In the genomic region with DNA sequence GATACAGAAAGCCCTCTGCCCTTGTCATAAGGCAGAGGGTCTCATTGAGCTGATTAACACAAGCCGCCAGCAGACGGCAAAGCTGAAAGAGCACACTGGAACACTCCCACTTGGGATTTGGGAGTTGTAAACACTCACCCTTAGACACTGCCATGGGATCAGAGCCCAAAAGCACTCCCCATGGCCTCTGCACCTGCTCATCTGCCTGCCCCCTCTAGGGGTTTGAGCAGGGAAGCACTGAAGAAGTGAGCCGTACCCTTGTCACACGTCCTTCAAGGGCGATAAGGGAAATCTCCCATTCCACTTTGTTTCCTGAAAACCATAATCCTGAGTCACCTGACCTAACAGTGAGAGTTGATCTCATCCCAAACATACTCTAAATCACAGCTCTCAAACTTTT, we compare ENCODE assay signal across 22 cellular contexts. TPM values are rescaled to one million over a fixed set of nuclear protein-coding genes. Genes with fewer than 3 reads are reported as not detected.
DNase-seq lines count a peak whose midpoint lies in the region; ATAC-seq, FAIRE-seq and TF ChIP-seq lines count a peak whose summit lies in the region.
"Had no signal": no experiment of that assay in that cellular context is flagged by ENCODE, and none has a peak within 500 bp of the region (broad histone marks: within the 10 kb centered on the region; RNA-seq: fewer than 3 reads in every experiment).

No MANE protein-coding gene starts in this region.

- no peak for DNase-seq in D721Med (ENCODE audit: insufficient read length, low spot score)
- no peak for DNase-seq in H9
- peak; percentile 44 for DNase-seq in NCI-H2171 treated with DMSO at 0.1 percent for 48 hours (lab: John Stamatoyannopoulos, UW)
- no peak for DNase-seq in K562 (ENCODE audit: extremely low read depth in 1 of 4, low spot score in 3 of 4)
- DNase-seq in lower leg skin (ENCODE audit: low spot score in 2 of 2), result no peak
- DNase-seq in retina, result no peak
- DNase-seq in SJCRH30, result no peak
- DNase-seq in islet precursor cell, result no peak
- DNase-seq: CD4-positive, alpha-beta T cell; COR-L47; DMS 273 treated with DMSO at 0.1 percent for 48 hours; DMS79 treated with DMSO at 0.1 percent for 48 hours; IMR-90; NCI-H1092; NCI-H1417 treated with DMSO at 0.1 percent for 48 hours; NCI-H1694 treated with DMSO at 0.1 percent for 48 hours; NCI-H2081 treated with DMSO at 0.1 percent for 48 hours; T-helper 17 cell; T1000 had no signal

- H3K9me3 Mint-ChIP-seq in H9, result peaks cover 0 to 8% of the 10 kb centered on the region in 2 experiments; a peak in 1 of 5 replicates
- H3K9me3 Mint-ChIP-seq: CD4-positive, alpha-beta T cell had no signal

- TF ChIP-seq POLR2A in K562 (conservative IDR thresholded peaks at IDR 0.05), result no peak
- TF ChIP-seq POLR2A in lower leg skin (IDR thresholded peaks at IDR 0.05), result no peak

- H3K9me3 ChIP-seq in H9 (ENCODE audit: control insufficient read depth, low read depth, low read length) (no peaks in the 10 kb centered on the region), K562 (replicated peaks; ENCODE audit: control insufficient read depth, insufficient read depth, low read depth, low read length) (no peaks in the 10 kb centered on the region), SJCRH30 (replicated peaks) (0 out of 2 replicates have a peak, but pooled peaks cover 4% of the 10 kb centered on the region)
- H3K9me3 ChIP-seq: BLaER1 treated with 17β-estradiol and CSF1 and Interleukin-3, amounts not matched to agents 10 nM and 100 nM had no signal

- no peaks in the 10 kb centered on the region for H4K20me1 ChIP-seq in H9 (ENCODE audit: control insufficient read depth, insufficient read depth, insufficient read length)
- no peaks in the 10 kb centered on the region for H4K20me1 ChIP-seq in K562 (replicated peaks; ENCODE audit: control insufficient read depth, insufficient read depth, low read length)
- H4K20me1 ChIP-seq: BLaER1 treated with 17β-estradiol and CSF1 and Interleukin-3, amounts not matched to agents 10 nM and 100 nM had no signal

- no peak overlapping the region for H2BK20ac ChIP-seq in H9 (ENCODE audit: low read depth, low read length, poor library complexity, severe bottlenecking)

- no peaks in the 10 kb centered on the region for H3K4me1 ChIP-seq in H9 (ENCODE audit: insufficient read depth, low read length)
- no peaks in the 10 kb centered on the region; a peak in 1 of 5 replicates for H3K4me1 ChIP-seq in K562 (replicated peaks in 1 of 2; ENCODE audit: control insufficient read depth in 2 of 2, insufficient read depth in 2 of 2, low read length in 2 of 2)
- H3K4me1 ChIP-seq in SJCRH30, result no peaks in the 10 kb centered on the region; the same call in 1 of the 2 replicates

- TF ChIP-seq RAD21 in K562 (CRISPR knock-in tag; conservative IDR thresholded peaks at IDR 0.05 in 1 of 2, IDR thresholded peaks at IDR 0.05 in 1 of 2), result no peak

- H3K27me3 Mint-ChIP-seq in H9 (ENCODE audit: low read depth), result no peaks in the 10 kb centered on the region
- H3K27me3 Mint-ChIP-seq: CD4-positive, alpha-beta T cell; T-helper 17 cell had no signal

- H3K4me1 Mint-ChIP-seq in H9, result peaks cover 4 to 6% of the 10 kb centered on the region in 2 experiments; a peak in 3 of 4 replicates

- no CpG with 5 or more reads among the region's 5 CpGs for WGBS in H9 (ENCODE audit: extremely low coverage, insufficient read length, low lambda C conversion rate)
- 48% methylated on average over 5 of the region's 5 CpGs for WGBS in K562 (ENCODE audit: insufficient coverage, low coverage, missing lambda C conversion rate)
- 96 to 98% methylated on average over 5 of the region's 5 CpGs for WGBS in lower leg skin, 2 donors

- BruUV-seq in K562 (replicated peaks; lab: Mats Ljungman, UMichigan), result no TSS peak

- no peak overlapping the region for H3K4me3 Mint-ChIP-seq in H9
- H3K4me3 Mint-ChIP-seq: CD4-positive, alpha-beta T cell; T-helper 17 cell had no signal

- no peaks in the 10 kb centered on the region; a peak in 1 of 7 replicates for H3K36me3 Mint-ChIP-seq in H9 (ENCODE audit: insufficient read depth in 1 of 3, low read depth in 3 of 3)

- no peak overlapping the region for H3K4me3 ChIP-seq in K562
- no peak overlapping the region for H3K4me3 ChIP-seq in lower leg skin (ENCODE audit: low read depth, poor library complexity, severe bottlenecking)
- H3K4me3 ChIP-seq in SJCRH30, result no peak overlapping the region
- H3K4me3 ChIP-seq: BLaER1 treated with 17β-estradiol and CSF1 and Interleukin-3, amounts not matched to agents 10 nM and 100 nM had no signal

- H3K14ac ChIP-seq in H9 (ENCODE audit: insufficient read depth, low read length), result no peak overlapping the region

- H3K27me3 ChIP-seq in H9 (ENCODE audit: insufficient read depth, low read length), result no peaks in the 10 kb centered on the region
- H3K27me3 ChIP-seq in K562 (ENCODE audit: control insufficient read depth in 2 of 2, insufficient read depth in 2 of 2, low read length in 2 of 2), result no peaks in the 10 kb centered on the region
- H3K27me3 ChIP-seq in SJCRH30, result no peaks in the 10 kb centered on the region
- H3K27me3 ChIP-seq: BLaER1 treated with 17β-estradiol and CSF1 and Interleukin-3, amounts not matched to agents 10 nM and 100 nM had no signal

- TF ChIP-seq EP300 in K562 (IDR thresholded peaks at IDR 0.05; ENCODE audit: low read length), result no peak

- intact Hi-C loops in K562 (cut with micrococcal nuclease), result no loop called here
- intact Hi-C loops in lower leg skin (cut with DNase I; ENCODE audit: low total_unique reads), result no loop called here

- H3K9me1 ChIP-seq in K562 (ENCODE audit: control insufficient read depth, insufficient read depth, low read length), result no peaks in the 10 kb centered on the region

- H3K79me2 ChIP-seq in H9 (ENCODE audit: insufficient read depth, low read length), result no peaks in the 10 kb centered on the region
- no peaks in the 10 kb centered on the region for H3K79me2 ChIP-seq in K562 (ENCODE audit: control insufficient read depth, insufficient read depth, low read length)

- no peak overlapping the region for H3K4ac ChIP-seq in H9 (ENCODE audit: low read depth, low read length)

- H2BK120ac ChIP-seq in H9 (ENCODE audit: low read depth, low read length, poor library complexity, severe bottlenecking), result no peak overlapping the region

- H3K18ac ChIP-seq in H9 (ENCODE audit: insufficient read length, low read depth, low read length), result no peak overlapping the region

- H3K79me1 ChIP-seq in H9 (ENCODE audit: insufficient read depth, low read depth, low read length, poor library complexity, severe bottlenecking), result no peaks in the 10 kb centered on the region

- H3K23me2 ChIP-seq in H9 (ENCODE audit: insufficient read length, low read depth, low read length, poor library complexity, severe bottlenecking), result no peaks in the 10 kb centered on the region

- no peak overlapping the region for H3K9ac ChIP-seq in H9 (ENCODE audit: extremely low read depth, insufficient read length, low read length)
- H3K9ac ChIP-seq in K562 (ENCODE audit: insufficient read depth in 1 of 2, low read depth in 2 of 2, low read length in 2 of 2), result no peak overlapping the region
- H3K9ac ChIP-seq: BLaER1 treated with 17β-estradiol and CSF1 and Interleukin-3, amounts not matched to agents 10 nM and 100 nM; KMS-11 had no signal

- H3K36me3 ChIP-seq in K562 (ENCODE audit: control insufficient read depth, insufficient read depth, low read length), result no peaks in the 10 kb centered on the region
- H3K36me3 ChIP-seq in SJCRH30, result no peaks in the 10 kb centered on the region
- H3K36me3 ChIP-seq: BLaER1 treated with 17β-estradiol and CSF1 and Interleukin-3, amounts not matched to agents 10 nM and 100 nM had no signal

- H3K27ac ChIP-seq in H9 (ENCODE audit: insufficient read length, low read depth, low read length) (no peak overlapping the region), K562 (ENCODE audit: extremely low read depth, low read depth, low read length) (no peak overlapping the region), SJCRH30 (no peak overlapping the region)
- H3K27ac ChIP-seq: BLaER1 treated with 17β-estradiol and CSF1 and Interleukin-3, amounts not matched to agents 10 nM and 100 nM; KMS-11 had no signal

- no peak overlapping the region for H2AFZ ChIP-seq in H9 (ENCODE audit: low read length)
- no peak overlapping the region for H2AFZ ChIP-seq in K562 (ENCODE audit: low read depth, low read length)

- no peak overlapping the region for H2BK15ac ChIP-seq in H9 (ENCODE audit: low read depth, low read length)

- no peak overlapping the region for H3T11ph ChIP-seq in H9 (ENCODE audit: low read length)

- no peak overlapping the region for H2BK5ac ChIP-seq in H9 (ENCODE audit: insufficient read length, low read length)

- peak; percentile 68; the same call in 2 of the 3 replicates for ATAC-seq in K562
- ATAC-seq: SK-N-SH treated with all-trans-retinoic acid at 6 μM for 48 hours, T-helper 17 cell had no signal

- no peak overlapping the region for H3K4me2 ChIP-seq in H9 (ENCODE audit: insufficient read depth, insufficient read length, low read length)
- H3K4me2 ChIP-seq in K562 (ENCODE audit: insufficient read depth, low read length), result no peak overlapping the region
- H3K4me2 ChIP-seq: BLaER1 treated with 17β-estradiol and CSF1 and Interleukin-3, amounts not matched to agents 10 nM and 100 nM; KMS-11 had no signal

- no peak overlapping the region for H4K8ac ChIP-seq in H9 (replicated peaks; ENCODE audit: insufficient read length, low read depth, low read length)

- CTCF ChIA-PET in K562 (lab: Yijun Ruan, JAX; ENCODE audit: low intra/inter-chr PET ratio), result no interaction called here

- no peak overlapping the region for H2BK12ac ChIP-seq in H9 (ENCODE audit: insufficient read length, low read depth, low read length)

- H4K5ac ChIP-seq in H9 (ENCODE audit: insufficient read length, low read depth, low read length), result no peak overlapping the region

- no peak overlapping the region for H3K56ac ChIP-seq in H9 (ENCODE audit: insufficient read length, low read depth, low read length)

- FAIRE-seq in D721Med (lab: Jason Lieb, UNC) (no peak), K562 (lab: Jason Lieb, UNC) (no peak)

- no peak overlapping the region for H3K23ac ChIP-seq in H9 (ENCODE audit: insufficient read length, low read depth, low read length)

- no peak overlapping the region for H4K91ac ChIP-seq in H9 (ENCODE audit: insufficient read length, low read depth, low read length)

- peak; percentile 2 for TF ChIP-seq CTCF in D721Med (IDR thresholded peaks at IDR 0.05; ENCODE audit: insufficient read depth, missing control alignments)
- peak; percentile 54 for TF ChIP-seq CTCF in H9 (conservative IDR thresholded peaks at IDR 0.05)
- TF ChIP-seq CTCF in K562 (IDR thresholded peaks at IDR 0.05 in 2 of 3, conservative IDR thresholded peaks at IDR 0.05 in 1 of 3; ENCODE audit: insufficient read depth in 2 of 3, low read depth in 1 of 3, low read length in 3 of 3), result no peak
- no peak for TF ChIP-seq CTCF in lower leg skin (IDR thresholded peaks at IDR 0.05)

- POLR2A ChIA-PET in K562 (lab: Yijun Ruan, JAX), result interaction anchor here (0.7 to 1.0 kb wide), 4 partner anchors 14 to 330 kb away, joined by 3 read pairs; a partner anchor contains a TSS

- in situ Hi-C loops in K562 (cut with MboI), result no loop called here

- H2AK5ac ChIP-seq in H9 (ENCODE audit: insufficient read length, low read length), result no peak overlapping the region

- no peak overlapping the region for H3K27ac Mint-ChIP-seq in H9
- H3K27ac Mint-ChIP-seq: CD4-positive, alpha-beta T cell; T-helper 17 cell had no signal

RNA-seq across cellular contexts. Expression of a gene that starts 14.7 kb away (rescaled TPM):
- total RNA-seq in H9 (2021), result 0.64 and 0.96 TPM in 2 replicates
- 0.37 TPM in 1 of 2 replicates, not detected in the other for total RNA-seq in K562 (2011; cell fraction: chromatin; rRNA removed; ENCODE audit: low replicate concordance)
- total RNA-seq in K562 (2011; cell fraction: nucleolus; rRNA removed), result not detected in 2 replicates
- 0.29 TPM in 1 of 2 replicates, not detected in the other for total RNA-seq in K562 (2011; cell fraction: nucleoplasm; rRNA removed)
- 0.08 and 0.23 TPM in 2 replicates for total RNA-seq in K562 (2014; rRNA removed)
- total RNA-seq in K562 (2014; rRNA removed; fragmentation: Illumina TruSeq; extraction: Trizol), result 0.51 and 0.54 TPM in 2 replicates
- 0.34 and 0.43 TPM in 2 replicates for total RNA-seq in K562 (2015; rRNA removed; fragmentation: Illumina TruSeq; extraction: Trizol)
- total RNA-seq in K562 (2021), result 0.13 and 0.29 TPM in 2 replicates
- polyA plus RNA-seq in K562 (2011; rRNA removed), result 0.05 and 0.10 TPM in 2 replicates
- 0.01 and 0.03 TPM in 2 replicates for polyA plus RNA-seq in K562 (2011; cell fraction: cytosol; rRNA removed)
- 0.22 TPM in 1 of 2 replicates, not detected in the other for polyA plus RNA-seq in K562 (2011; cell fraction: nucleus; rRNA removed)
- polyA plus RNA-seq in K562 (2012), result 0.19 and 0.22 TPM in 2 replicates
- 0.21 and 0.42 TPM in 2 replicates for polyA plus RNA-seq in K562 (2014; fragmentation: Illumina TruSeq; extraction: Trizol)
- under 1 TPM; 0.07 to 0.20 TPM for polyA plus RNA-seq in K562 (2014; fragmentation: Nextera tagmentation; extraction: Ambion mirVana)
- 0.30 and 0.36 TPM in 2 replicates for polyA plus RNA-seq in K562 (2014; rRNA removed)
- not detected in 2 replicates for polyA minus RNA-seq in K562 (2011; rRNA and poly(A)+ RNA removed)
- not detected in 2 replicates for polyA minus RNA-seq in K562 (2011; cell fraction: cytosol; rRNA and poly(A)+ RNA removed)
- polyA minus RNA-seq in K562 (2011; cell fraction: nucleus; rRNA and poly(A)+ RNA removed), result 0.13 TPM in 1 of 2 replicates, not detected in the other
- under 1 TPM in 1 of 4 donors, not detected in 3; 0.17 TPM for total RNA-seq in lower leg skin
- total RNA-seq in SJCRH30 (2014; rRNA removed; shearing (Covaris generic)), result 0.76 and 0.87 TPM in 2 replicates

Comparison
In these comparisons a context has a peak if more than half of its experiments do, and no peak if none do; other contexts are left out.
1. CTCF ChIP-seq: peak in D721Med (single experiment) and H9 (single experiment); none in K562 (0 of 3) and lower leg skin (0 of 3).